ENCODE assay signal across 16 cellular contexts in the genomic region with DNA sequence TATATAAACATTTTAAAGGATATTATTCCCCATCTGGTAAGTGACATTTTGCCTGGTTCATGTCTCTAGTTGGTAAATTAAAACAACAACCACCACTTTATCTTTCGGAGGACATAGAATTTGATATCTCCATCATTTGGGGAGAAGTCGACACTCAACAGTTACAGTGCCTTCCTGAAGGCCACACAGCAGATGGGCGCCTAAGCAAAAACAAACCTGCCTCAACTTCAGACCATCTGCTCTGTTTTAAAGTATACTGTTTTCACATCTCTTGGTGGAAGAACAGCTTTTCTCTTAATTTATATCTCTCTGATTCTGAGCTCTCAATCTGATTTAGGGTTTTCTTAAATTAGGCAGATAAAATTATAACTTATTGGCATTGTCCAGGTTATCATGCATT.
"Had no signal": no experiment of that assay in that cellular context is flagged by ENCODE, and none has a peak within 500 bp of the region (broad histone marks: within the 10 kb centered on the region; RNA-seq: fewer than 3 reads in every experiment).

No MANE protein-coding gene starts in this region.

- H3K27me3 Mint-ChIP-seq: stimulated activated naive B cell treated with anti-CD40 and anti-IgM and Interleukin-4, amounts not matched to agents 10 μg/mL and 1 μg/mL and 100 μg/mL, for 72 hours had no signal

- H3K4me3 Mint-ChIP-seq: immature natural killer cell; naive thymus-derived CD4-positive, alpha-beta T cell; nephron progenitor cell; stimulated activated naive B cell treated with anti-CD40 and anti-IgM and Interleukin-4, amounts not matched to agents 10 μg/mL and 1 μg/mL and 100 μg/mL, for 72 hours had no signal

- H3K36me3 Mint-ChIP-seq: immature natural killer cell; naive thymus-derived CD4-positive, alpha-beta T cell; stimulated activated naive B cell treated with anti-CD40 and anti-IgM and Interleukin-4, amounts not matched to agents 10 μg/mL and 1 μg/mL and 100 μg/mL, for 72 hours had no signal

- H3K4me1 Mint-ChIP-seq: immature natural killer cell; naive thymus-derived CD4-positive, alpha-beta T cell; nephron progenitor cell; stimulated activated naive B cell treated with anti-CD40 and anti-IgM and Interleukin-4, amounts not matched to agents 10 μg/mL and 1 μg/mL and 100 μg/mL, for 72 hours had no signal

- H3K27ac Mint-ChIP-seq: immature natural killer cell; naive thymus-derived CD4-positive, alpha-beta T cell; nephron progenitor cell; stimulated activated naive B cell treated with anti-CD40 and anti-IgM and Interleukin-4, amounts not matched to agents 10 μg/mL and 1 μg/mL and 100 μg/mL, for 72 hours had no signal

- DNase-seq: colonic mucosa; dermis blood vessel endothelial cell; esophagus squamous epithelium; foreskin fibroblast; immature natural killer cell; kidney glomerular epithelial cell; mammary epithelial cell; naive thymus-derived CD4-positive, alpha-beta T cell; nephron progenitor cell; sigmoid colon; stimulated activated CD4-positive, alpha-beta T cell treated with anti-CD3 and anti-CD28 coated beads, Interleukin-2, amount 100 ng/mL, for 24 hours; stimulated activated CD4-positive, alpha-beta T cell treated with anti-CD3 and anti-CD28 coated beads, Interleukin-4, amount 100 ng/mL, for 4 hours; stimulated activated naive B cell treated with anti-CD40 and anti-IgM and Interleukin-4, amounts not matched to agents 10 μg/mL and 1 μg/mL and 100 μg/mL, for 72 hours; stomach; substantia nigra; trophoblast cell had no signal
